Comparison of ENCODE assay signal across 18 cellular contexts in genomic region chr20:41260734-41261220, GRCh38. TPM values are rescaled to one million over a fixed set of nuclear protein-coding genes. Genes with fewer than 3 reads are reported as not detected.
DNase-seq lines count a peak whose midpoint lies in the region; ATAC-seq, FAIRE-seq and TF ChIP-seq lines count a peak whose summit lies in the region.
"Had no signal": no experiment of that assay in that cellular context is flagged by ENCODE, and none has a peak within 500 bp of the region (broad histone marks: within the 10 kb centered on the region; RNA-seq: fewer than 3 reads in every experiment).

No MANE protein-coding gene starts in this region.

- H3K27ac Mint-ChIP-seq in endodermal cell: no peak overlapping the region
- H3K27ac Mint-ChIP-seq: CD8-positive, alpha-beta memory T cell; H9 had no signal

- WGBS in heart right ventricle, 2 donors: 63 to 78% methylated on average over 1 of the region's 1 CpG
- WGBS in urinary bladder: 89% methylated on average over 1 of the region's 1 CpG
- WGBS in endodermal cell (ENCODE audit: insufficient coverage in 1 of 2, insufficient read length in 1 of 2), 2 experiments: 95% methylated on average over 1 of the region's 1 CpG; no CpG with 5 or more reads in 1 of the 2 experiments

- ATAC-seq in heart right ventricle: peak in 2 of 8 donors; percentile 55 to 66

- H2AFZ ChIP-seq in endothelial cell of umbilical vein (ENCODE audit: low read depth, low read length) (no peak overlapping the region), parathyroid adenoma (no peak overlapping the region), osteoblast (ENCODE audit: low read length) (no peak overlapping the region)

- no peaks in the 10 kb centered on the region for H3K9me3 ChIP-seq in heart right ventricle
- H3K9me3 ChIP-seq in right atrium auricular region: no peaks in the 10 kb centered on the region
- no peaks in the 10 kb centered on the region for H3K9me3 ChIP-seq in endothelial cell of umbilical vein (replicated peaks; ENCODE audit: control insufficient read depth, insufficient read depth, low read length)
- no peaks in the 10 kb centered on the region for H3K9me3 ChIP-seq in parathyroid adenoma (ENCODE audit: control insufficient read depth, low read length)
- no peaks in the 10 kb centered on the region for H3K9me3 ChIP-seq in endodermal cell (ENCODE audit: control insufficient read depth, low read length)
- no peaks in the 10 kb centered on the region for H3K9me3 ChIP-seq in osteoblast (ENCODE audit: low read depth, low read length)
- H3K9me3 ChIP-seq: BLaER1, Caco-2 had no signal

- no peak for TF ChIP-seq CTCF in heart right ventricle (IDR thresholded peaks at IDR 0.05)
- no peak for TF ChIP-seq CTCF in right atrium auricular region (IDR thresholded peaks at IDR 0.05)
- TF ChIP-seq CTCF in endothelial cell of umbilical vein (IDR thresholded peaks at IDR 0.05; ENCODE audit: extremely low read depth in 1 of 2, insufficient read depth in 1 of 2, low read depth in 1 of 2, low read length in 2 of 2): no peak
- TF ChIP-seq CTCF in parathyroid adenoma (IDR thresholded peaks at IDR 0.05): no peak
- no peak for TF ChIP-seq CTCF in endodermal cell (conservative IDR thresholded peaks at IDR 0.05)
- no peak for TF ChIP-seq CTCF in osteoblast (IDR thresholded peaks at IDR 0.05; ENCODE audit: extremely low read depth, low read depth, low read length)

- H3K79me2 ChIP-seq in endothelial cell of umbilical vein (ENCODE audit: control insufficient read depth, insufficient read depth, low read length) (no peaks in the 10 kb centered on the region), parathyroid adenoma (peaks cover 2% of the 10 kb centered on the region), osteoblast (ENCODE audit: insufficient read depth, low read length) (peaks cover 54% of the 10 kb centered on the region)

- DNase-seq in heart right ventricle (no peak), right atrium auricular region (ENCODE audit: low spot score) (no peak), endothelial cell of umbilical vein (ENCODE audit: low read depth, low spot score) (peak; percentile 34), endodermal cell (no peak), cerebellar cortex (ENCODE audit: low spot score) (no peak), osteoblast (ENCODE audit: insufficient read length, low spot score, missing footprints) (no peak)
- DNase-seq: 8988T; AML-193; Caco-2; CD8-positive, alpha-beta memory T cell; DND-41; GDM1; GOT3; H9 had no signal

- H3K4me2 ChIP-seq in endothelial cell of umbilical vein (ENCODE audit: insufficient read depth, low read length) (no peak overlapping the region), parathyroid adenoma (ENCODE audit: low read length) (peak overlapping the region; percentile 28), osteoblast (ENCODE audit: insufficient read depth, low read length) (no peak overlapping the region)
- H3K4me2 ChIP-seq: BLaER1 had no signal

- H3K9ac ChIP-seq in endothelial cell of umbilical vein (replicated peaks; ENCODE audit: extremely low read depth, insufficient read depth, low read length) (no peak overlapping the region), parathyroid adenoma (no peak overlapping the region), endodermal cell (ENCODE audit: extremely low read depth, low read length, poor library complexity, severe bottlenecking) (no peak overlapping the region)
- H3K9ac ChIP-seq: BLaER1 had no signal

- H3K4me3 Mint-ChIP-seq in endodermal cell: no peak overlapping the region
- H3K4me3 Mint-ChIP-seq: CD8-positive, alpha-beta memory T cell; H9 had no signal

- dilution Hi-C loops in endothelial cell of umbilical vein (cut with MboI; ENCODE audit: extremely low pct_ligation_motif_present, low sequenced_read_pairs): no loop called here

- no peaks in the 10 kb centered on the region for H3K27me3 ChIP-seq in heart right ventricle
- H3K27me3 ChIP-seq in right atrium auricular region: no peaks in the 10 kb centered on the region
- H3K27me3 ChIP-seq in endothelial cell of umbilical vein (ENCODE audit: control insufficient read depth in 2 of 2, insufficient read depth in 2 of 2, low read length in 2 of 2): no peaks in the 10 kb centered on the region
- no peaks in the 10 kb centered on the region for H3K27me3 ChIP-seq in parathyroid adenoma (ENCODE audit: control insufficient read depth, insufficient read depth, low read length)
- peaks cover 16% of the 10 kb centered on the region for H3K27me3 ChIP-seq in endodermal cell (ENCODE audit: control insufficient read depth, insufficient read depth, low read length, poor library complexity, severe bottlenecking)
- H3K27me3 ChIP-seq in osteoblast (ENCODE audit: insufficient read depth, low read length): no peaks in the 10 kb centered on the region
- H3K27me3 ChIP-seq: BLaER1 had no signal

- FAIRE-seq in endothelial cell of umbilical vein (lab: Jason Lieb, UNC): no peak
- FAIRE-seq: GM12892 had no signal

- H3K27me3 Mint-ChIP-seq in endodermal cell (ENCODE audit: insufficient read depth): no peaks in the 10 kb centered on the region
- H3K27me3 Mint-ChIP-seq: CD8-positive, alpha-beta memory T cell had no signal

- H3K4me1 Mint-ChIP-seq in endodermal cell: peaks cover 7% of the 10 kb centered on the region
- H3K4me1 Mint-ChIP-seq: CD8-positive, alpha-beta memory T cell; H9 had no signal

- H3K4me3 ChIP-seq in heart right ventricle (no peak overlapping the region), right atrium auricular region (no peak overlapping the region), endothelial cell of umbilical vein (replicated peaks in 1 of 3; ENCODE audit: insufficient read depth in 1 of 3, low read depth in 1 of 3, low read length in 3 of 3) (no peak overlapping the region), parathyroid adenoma (ENCODE audit: low read depth, low read length) (no peak overlapping the region), urinary bladder (ENCODE audit: low read depth, low read length) (no peak overlapping the region), endodermal cell (ENCODE audit: low read length) (no peak overlapping the region), osteoblast (ENCODE audit: insufficient read depth, low read length) (no peak overlapping the region)
- H3K4me3 ChIP-seq: BLaER1 had no signal

- POLR2A ChIA-PET in endothelial cell of umbilical vein (lab: Charles Lee): interaction anchor here (0.6 kb wide), 1 partner anchor 41 kb away, joined by 11 read pairs; no protein-coding TSS in a partner anchor

- H3K9me1 ChIP-seq in endothelial cell of umbilical vein (replicated peaks; ENCODE audit: control insufficient read depth, extremely low read depth, insufficient read depth, low read length): no peaks in the 10 kb centered on the region

- CTCF ChIA-PET in endothelial cell of umbilical vein (lab: Charles Lee): no interaction called here

- no peaks in the 10 kb centered on the region for H3K9me3 Mint-ChIP-seq in endodermal cell
- H3K9me3 Mint-ChIP-seq: CD8-positive, alpha-beta memory T cell; H9 had no signal

- H4K20me1 ChIP-seq in endothelial cell of umbilical vein (replicated peaks; ENCODE audit: control insufficient read depth, extremely low read depth, insufficient read depth, low read length) (no peaks in the 10 kb centered on the region), osteoblast (ENCODE audit: insufficient read depth, low read length) (peaks cover 8% of the 10 kb centered on the region)
- H4K20me1 ChIP-seq: BLaER1 had no signal

- TF ChIP-seq POLR2A in endothelial cell of umbilical vein (IDR thresholded peaks at IDR 0.05; ENCODE audit: low read depth, low read length): no peak

- intact Hi-C loops in heart right ventricle (cut with DNase I) (loop anchor here in 1 of 10 donors (10.0 kb wide), 1 partner anchor 74 kb away; no protein-coding TSS in a partner anchor), endothelial cell of umbilical vein (cut with micrococcal nuclease) (no loop called here)

- H3K36me3 Mint-ChIP-seq in endodermal cell (ENCODE audit: low read depth): no peaks in the 10 kb centered on the region
- H3K36me3 Mint-ChIP-seq: CD8-positive, alpha-beta memory T cell had no signal

- H3K4me1 ChIP-seq in heart right ventricle: peaks cover 0 to 23% (median 6%) of the 10 kb centered on the region in 9 donors
- peaks cover 0 to 16% of the 10 kb centered on the region in 2 donors for H3K4me1 ChIP-seq in right atrium auricular region
- H3K4me1 ChIP-seq in endothelial cell of umbilical vein (ENCODE audit: control insufficient read depth, extremely low read depth, insufficient read depth, low read length): no peaks in the 10 kb centered on the region
- H3K4me1 ChIP-seq in parathyroid adenoma: peaks cover 17% of the 10 kb centered on the region
- no peaks in the 10 kb centered on the region for H3K4me1 ChIP-seq in urinary bladder (ENCODE audit: insufficient read depth)
- peaks cover 20% of the 10 kb centered on the region for H3K4me1 ChIP-seq in endodermal cell (ENCODE audit: control insufficient read depth, insufficient read depth, low read length)
- no peaks in the 10 kb centered on the region for H3K4me1 ChIP-seq in osteoblast (ENCODE audit: insufficient read depth, low read length)
- H3K4me1 ChIP-seq: BLaER1, Caco-2 had no signal

- BruUV-seq in endothelial cell of umbilical vein (replicated peaks; lab: Mats Ljungman, UMichigan): no TSS peak

- peak overlapping the region in 7 of 10 donors; percentile 3 to 50 (median 30) for H3K27ac ChIP-seq in heart right ventricle
- no peak overlapping the region for H3K27ac ChIP-seq in right atrium auricular region
- no peak overlapping the region for H3K27ac ChIP-seq in endothelial cell of umbilical vein (ENCODE audit: insufficient read depth, low read depth, low read length)
- no peak overlapping the region for H3K27ac ChIP-seq in parathyroid adenoma
- H3K27ac ChIP-seq in urinary bladder (ENCODE audit: low read depth): peak overlapping the region; percentile 2
- H3K27ac ChIP-seq in endodermal cell (ENCODE audit: low read depth, low read length): no peak overlapping the region
- no peak overlapping the region for H3K27ac ChIP-seq in osteoblast (ENCODE audit: low read depth, low read length)
- H3K27ac ChIP-seq: BLaER1 had no signal

- H3K36me3 ChIP-seq in heart right ventricle (peaks cover 0 to 6% (median 0%) of the 10 kb centered on the region in 9 donors), right atrium auricular region (peaks cover 5% of the 10 kb centered on the region), endothelial cell of umbilical vein (ENCODE audit: control insufficient read depth in 2 of 2, extremely low read depth in 1 of 2, insufficient read depth in 2 of 2, low read length in 2 of 2) (no peaks in the 10 kb centered on the region), parathyroid adenoma (ENCODE audit: control insufficient read depth, insufficient read depth, low read length) (no peaks in the 10 kb centered on the region), urinary bladder (ENCODE audit: insufficient read depth) (no peaks in the 10 kb centered on the region), endodermal cell (ENCODE audit: control insufficient read depth, insufficient read depth, low read length) (no peaks in the 10 kb centered on the region), osteoblast (ENCODE audit: insufficient read depth, low read length) (no peaks in the 10 kb centered on the region)
- H3K36me3 ChIP-seq: BLaER1 had no signal

RNA-seq across cellular contexts. Expression of gene ZHX3, which starts 56.8 kb away (rescaled TPM):
- 10 to 100 TPM; 26.2 to 51.8 (median 31.0) TPM for total RNA-seq in heart right ventricle
- polyA plus RNA-seq in heart right ventricle: 10 to 100 TPM in 1 of 2 donors, 1 to 10 TPM in 1; 6.5 to 20.6 TPM
- total RNA-seq in right atrium auricular region: 10 to 100 TPM; 23.8 to 25.7 TPM
- 15.1 and 17.8 TPM in 2 replicates for total RNA-seq in endothelial cell of umbilical vein
- polyA plus RNA-seq in endothelial cell of umbilical vein: 6.5 and 7.4 TPM in 2 replicates
- 9.1 and 10.4 TPM in 2 replicates for polyA plus RNA-seq in endothelial cell of umbilical vein (2011; cell fraction: cytosol; rRNA removed)
- polyA plus RNA-seq in endothelial cell of umbilical vein (2011; cell fraction: nucleus; rRNA removed): 19.0 and 20.1 TPM in 2 replicates
- 9.4 and 9.7 TPM in 2 replicates for polyA plus RNA-seq in endothelial cell of umbilical vein (2012)
- polyA minus RNA-seq in endothelial cell of umbilical vein: 27.4 and 30.2 TPM in 2 replicates
- 8.8 TPM for polyA minus RNA-seq in endothelial cell of umbilical vein (2011; cell fraction: cytosol; rRNA and poly(A)+ RNA removed)
- polyA minus RNA-seq in endothelial cell of umbilical vein (2011; cell fraction: nucleus; rRNA and poly(A)+ RNA removed): 19.5 and 19.7 TPM in 2 replicates
- total RNA-seq in urinary bladder: 15.4 TPM
- 28.2 TPM for polyA plus RNA-seq in urinary bladder
- 1 to 10 TPM; 5.4 to 5.5 TPM for total RNA-seq in endodermal cell
- 8.3 TPM for polyA plus RNA-seq in endodermal cell (2013, experiment 1 of 2)
- 6.9 TPM for polyA plus RNA-seq in endodermal cell (2013, experiment 2 of 2)
- total RNA-seq in osteoblast: 35.4 and 36.6 TPM in 2 replicates

Comparison
In these comparisons a context has a peak if more than half of its experiments do, and no peak if none do; other contexts are left out.
1. H3K27ac ChIP-seq: peak in heart right ventricle (7 of 10) and urinary bladder (single experiment); none in right atrium auricular region (0 of 2), endothelial cell of umbilical vein (single experiment), parathyroid adenoma (single experiment), endodermal cell (single experiment) and osteoblast (single experiment).